In genomic region chr15:92343869-92344643, GRCh38 we compare ENCODE assay signal across 13 cellular contexts. TPM values are rescaled to one million over a fixed set of nuclear protein-coding genes. Genes with fewer than 3 reads are reported as not detected.
DNase-seq lines count a peak whose midpoint lies in the region; ATAC-seq lines count a peak whose summit lies in the region.
"Had no signal": no experiment of that assay in that cellular context is flagged by ENCODE, and none has a peak within 500 bp of the region (broad histone marks: within the 10 kb centered on the region; RNA-seq: fewer than 3 reads in every experiment).

No MANE protein-coding gene starts in this region.

- H3K27ac ChIP-seq in substantia nigra (ENCODE audit: low read depth, low read length, poor library complexity, severe bottlenecking), result no peak overlapping the region
- H3K27ac ChIP-seq: gastroesophageal sphincter had no signal

- peak; percentile 74 for DNase-seq in NCI-H1694 (lab: John Stamatoyannopoulos, UW)
- DNase-seq in NCI-H524 treated with DMSO at 0.1 percent for 48 hours (lab: John Stamatoyannopoulos, UW), result peak; percentile 86
- DNase-seq in left cardiac atrium, result peak; percentile 50
- peak in 36 of 49 donors; percentile 3 to 83 (median 28) for DNase-seq in substantia nigra (lab: John Stamatoyannopoulos, UW)
- DNase-seq in activated gamma-delta T cell treated with Interleukin-2 at 50 U/mL for 16 hours, result no peak
- DNase-seq: activated CD8-positive, alpha-beta memory T cell treated with anti-CD3 and anti-CD28 coated beads for 24 hours; activated naive CD8-positive, alpha-beta T cell treated with anti-CD3 and anti-CD28 coated beads for 36 hours; MM.1S; T1000 had no signal

- intact Hi-C loops in left cardiac atrium (cut with DNase I), result no loop called here

- ATAC-seq in left cardiac atrium (peak; percentile 81 to 84), HG03457 (IDR thresholded peaks at IDR 0.05; ENCODE audit: unreplicated experiment) (no peak), GM18519 (IDR thresholded peaks at IDR 0.05; ENCODE audit: low FRiP score, unreplicated experiment) (no peak)
- ATAC-seq: gastroesophageal sphincter had no signal

RNA-seq across cellular contexts. Expression of gene ST8SIA2, which starts 49.6 kb away (rescaled TPM):
- total RNA-seq in left cardiac atrium, result under 1 TPM; 0.24 to 0.31 TPM
- total RNA-seq: activated naive CD8-positive, alpha-beta T cell treated with anti-CD3 and anti-CD28 coated beads for 36 hours; gastroesophageal sphincter; pulmonary artery endothelial cell had no signal

Comparison
In these comparisons a context has a peak if more than half of its experiments do, and no peak if none do; other contexts are left out.
1. ATAC-seq: peak in left cardiac atrium (2 of 2); none in HG03457 (single experiment) and GM18519 (single experiment).